26 cellular contexts compared by ENCODE assay signal in the genomic region with DNA sequence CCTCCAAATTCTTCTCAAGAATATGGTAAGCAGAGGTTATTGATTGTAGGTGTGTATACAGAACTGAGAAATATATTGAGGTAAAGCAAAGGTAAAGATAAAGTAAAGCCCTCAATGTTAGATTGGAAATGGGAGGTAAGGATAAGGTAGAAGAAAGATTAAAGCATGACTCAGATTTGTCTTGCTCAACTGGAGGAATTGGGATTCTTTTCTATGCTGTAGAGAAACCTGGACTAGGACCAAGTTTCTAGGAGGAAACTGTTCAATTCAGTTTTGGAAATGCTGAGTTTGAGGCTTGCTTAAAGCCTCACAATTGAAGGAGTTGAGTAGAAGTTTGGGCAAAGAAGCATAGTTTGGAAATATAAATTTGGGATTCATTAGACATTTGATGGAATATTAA.
DNase-seq lines count a peak whose midpoint lies in the region; ATAC-seq, FAIRE-seq and TF ChIP-seq lines count a peak whose summit lies in the region.
"Had no signal": no experiment of that assay in that cellular context is flagged by ENCODE, and none has a peak within 500 bp of the region (broad histone marks: within the 10 kb centered on the region; RNA-seq: fewer than 3 reads in every experiment).

No MANE protein-coding gene starts in this region.

- no peaks in the 10 kb centered on the region for H3K9me3 Mint-ChIP-seq in astrocyte (ENCODE audit: unreplicated experiment)

- H3K27me3 ChIP-seq in astrocyte (ENCODE audit: insufficient read depth, low read length) = no peaks in the 10 kb centered on the region
- H3K27me3 ChIP-seq: BLaER1 treated with 17β-estradiol and CSF1 and Interleukin-3, amounts not matched to agents 10 nM and 100 nM had no signal

- H3K27me3 Mint-ChIP-seq in astrocyte (ENCODE audit: low read depth, unreplicated experiment) = no peaks in the 10 kb centered on the region
- H3K27me3 Mint-ChIP-seq: activated naive CD8-positive, alpha-beta T cell treated with anti-CD3 and anti-CD28 coated beads, Interleukin-2, amount 50 U/mL, for 24 hours; natural killer cell treated with Interleukin-12 subunit alpha and Interleukin-12 subunit beta and Interleukin-15 and Interleukin-18, amount 100 ng/mL, for 72 hours had no signal

- no peak overlapping the region for H3K4me3 Mint-ChIP-seq in astrocyte (ENCODE audit: unreplicated experiment)
- H3K4me3 Mint-ChIP-seq: activated naive CD8-positive, alpha-beta T cell treated with anti-CD3 and anti-CD28 coated beads, Interleukin-2, amount 50 U/mL, for 24 hours; natural killer cell treated with Interleukin-12 subunit alpha and Interleukin-12 subunit beta and Interleukin-15 and Interleukin-18, amount 100 ng/mL, for 72 hours had no signal

- FAIRE-seq in astrocyte (lab: Jason Lieb, UNC) = no peak

- H3K4me3 ChIP-seq in astrocyte (ENCODE audit: insufficient read depth, low read depth, low read length) (no peak overlapping the region), fibroblast of villous mesenchyme (ENCODE audit: low read depth, low read length) (no peak overlapping the region)
- H3K4me3 ChIP-seq: BLaER1 treated with 17β-estradiol and CSF1 and Interleukin-3, amounts not matched to agents 10 nM and 100 nM; prostate gland; smooth muscle cell had no signal

- no peaks in the 10 kb centered on the region for H4K20me1 ChIP-seq in astrocyte (ENCODE audit: insufficient read depth, low read length)
- H4K20me1 ChIP-seq: BLaER1 treated with 17β-estradiol and CSF1 and Interleukin-3, amounts not matched to agents 10 nM and 100 nM had no signal

- H3K4me1 Mint-ChIP-seq in astrocyte (ENCODE audit: low read depth, unreplicated experiment) = no peaks in the 10 kb centered on the region
- H3K4me1 Mint-ChIP-seq: activated naive CD8-positive, alpha-beta T cell treated with anti-CD3 and anti-CD28 coated beads, Interleukin-2, amount 50 U/mL, for 24 hours had no signal

- H3K36me3 Mint-ChIP-seq in astrocyte (ENCODE audit: low read depth, unreplicated experiment) = no peaks in the 10 kb centered on the region

- H3K27ac ChIP-seq in astrocyte (ENCODE audit: low read depth, low read length) = no peak overlapping the region
- H3K27ac ChIP-seq: BLaER1 treated with 17β-estradiol and CSF1 and Interleukin-3, amounts not matched to agents 10 nM and 100 nM; KMS-11; prostate gland had no signal

- no peak overlapping the region for H3K27ac Mint-ChIP-seq in astrocyte (ENCODE audit: unreplicated experiment)
- H3K27ac Mint-ChIP-seq: activated naive CD8-positive, alpha-beta T cell treated with anti-CD3 and anti-CD28 coated beads, Interleukin-2, amount 50 U/mL, for 24 hours; natural killer cell treated with Interleukin-12 subunit alpha and Interleukin-12 subunit beta and Interleukin-15 and Interleukin-18, amount 100 ng/mL, for 72 hours had no signal

- DNase-seq in AG08395 (ENCODE audit: low spot score) (peak; percentile 8), HT1080 (ENCODE audit: low read depth) (peak; percentile 7), astrocyte (ENCODE audit: low read depth) (peak; percentile 36), fibroblast of villous mesenchyme (ENCODE audit: low read depth) (peak; percentile 34), NCI-H82 treated with DMSO at 0.1 percent for 48 hours (lab: John Stamatoyannopoulos, UW; ENCODE audit: unreplicated experiment) (no peak), COR-L47 (lab: John Stamatoyannopoulos, UW) (no peak)
- DNase-seq: 8988T; activated CD4-positive, alpha-beta T cell treated with anti-CD3 and anti-CD28 coated beads, Interleukin-2, amount 50 U/mL, for 1 hour; activated CD8-positive, alpha-beta memory T cell treated with anti-CD3 and anti-CD28 coated beads, Interleukin-2, amount 50 U/mL, for 4 hours; activated naive CD8-positive, alpha-beta T cell treated with anti-CD3 and anti-CD28 coated beads, Interleukin-2, amount 50 U/mL, for 24 hours; caudate nucleus; hippocampal formation; left cardiac atrium; mesendoderm; NCI-H1092; NCI-H2029; NCI-H446; Right ventricle myocardium superior; stimulated activated CD4-positive, alpha-beta T cell treated with anti-CD3 and anti-CD28 coated beads, Interleukin-4, amount 100 ng/mL, for 4 hours had no signal

- no peak for ATAC-seq in HG03571 (IDR thresholded peaks at IDR 0.05; ENCODE audit: unreplicated experiment)
- no peak for ATAC-seq in HG03378 (IDR thresholded peaks at IDR 0.05; ENCODE audit: unreplicated experiment)
- ATAC-seq: activated naive CD8-positive, alpha-beta T cell treated with anti-CD3 and anti-CD28 coated beads, Interleukin-2, amount 50 U/mL, for 24 hours; natural killer cell treated with Interleukin-12 subunit alpha and Interleukin-12 subunit beta and Interleukin-15 and Interleukin-18, amount 100 ng/mL, for 72 hours had no signal

- H3K36me3 ChIP-seq in astrocyte (ENCODE audit: insufficient read depth, low read length) = no peaks in the 10 kb centered on the region
- H3K36me3 ChIP-seq: BLaER1 treated with 17β-estradiol and CSF1 and Interleukin-3, amounts not matched to agents 10 nM and 100 nM; prostate gland had no signal

- H3K9ac ChIP-seq in astrocyte (ENCODE audit: low read length) = no peak overlapping the region
- H3K9ac ChIP-seq: BLaER1 treated with 17β-estradiol and CSF1 and Interleukin-3, amounts not matched to agents 10 nM and 100 nM; KMS-11 had no signal

- H3K4me2 ChIP-seq in astrocyte (ENCODE audit: low read length) = no peak overlapping the region
- H3K4me2 ChIP-seq: BLaER1 treated with 17β-estradiol and CSF1 and Interleukin-3, amounts not matched to agents 10 nM and 100 nM; KMS-11; smooth muscle cell had no signal

- no peaks in the 10 kb centered on the region for H3K9me3 ChIP-seq in astrocyte (ENCODE audit: insufficient read depth, low read depth, low read length)
- H3K9me3 ChIP-seq: prostate gland had no signal

- TF ChIP-seq CTCF in astrocyte (IDR thresholded peaks at IDR 0.05; ENCODE audit: insufficient read depth, low read depth, low read length) = no peak
- no peak for TF ChIP-seq CTCF in fibroblast of villous mesenchyme (IDR thresholded peaks at IDR 0.05; ENCODE audit: insufficient read depth, low read depth, low read length)

- no peaks in the 10 kb centered on the region for H3K4me1 ChIP-seq in astrocyte (ENCODE audit: insufficient read depth, low read length)
- H3K4me1 ChIP-seq: prostate gland had no signal

- H3K79me2 ChIP-seq in astrocyte (ENCODE audit: insufficient read depth, low read length) = no peaks in the 10 kb centered on the region

- no peak overlapping the region for H2AFZ ChIP-seq in astrocyte (ENCODE audit: low read depth, low read length)

Comparison
In these comparisons a context has a peak if more than half of its experiments do, and no peak if none do; other contexts are left out.
1. DNase-seq: peak in AG08395 (single experiment), HT1080 (single experiment), astrocyte (single experiment) and fibroblast of villous mesenchyme (single experiment); none in NCI-H82 treated with DMSO at 0.1 percent for 48 hours (single experiment) and COR-L47 (single experiment).